ENCODE assay signal across 1 cellular context in the genomic region with DNA sequence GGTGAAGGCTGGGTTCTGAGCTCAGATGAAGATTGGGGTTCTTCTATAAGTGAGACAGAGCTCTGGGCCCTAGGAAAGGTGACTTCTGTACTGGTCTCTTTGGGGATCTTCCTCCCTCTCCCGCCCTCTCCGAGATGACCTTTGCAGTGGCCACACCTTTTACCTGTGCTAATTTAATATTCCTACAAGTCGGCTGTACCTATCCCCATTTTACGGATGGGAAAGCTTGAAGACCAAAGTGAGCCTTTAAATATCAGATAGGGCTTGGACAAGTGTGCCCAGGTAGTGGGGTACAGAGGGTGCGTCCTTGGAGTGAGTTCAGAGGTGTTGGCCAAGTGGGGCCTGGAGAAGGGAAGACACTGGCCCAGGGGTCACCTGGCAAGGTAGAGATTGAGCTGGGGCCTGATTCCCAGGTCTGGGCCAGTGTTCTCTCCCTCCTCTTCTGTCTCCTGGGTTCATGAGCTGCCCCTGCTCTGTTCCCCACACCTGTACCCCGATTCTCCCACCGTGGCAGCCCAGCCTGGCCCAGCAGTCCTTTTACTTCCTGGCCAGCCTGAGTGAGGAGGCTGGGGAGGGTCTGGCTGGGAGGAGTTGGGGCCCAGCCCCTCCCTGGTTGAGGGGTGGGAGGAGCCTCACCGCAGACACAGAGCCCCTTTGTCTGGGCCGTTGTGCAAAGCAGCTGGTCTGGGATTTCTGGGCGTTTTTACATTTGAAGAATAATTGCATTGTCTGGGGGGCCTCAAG.
TF ChIP-seq lines count a peak whose summit lies in the region.

No MANE protein-coding gene starts in this region.

TF ChIP-seq in HepG2, 621 proteins besides CTCF, POLR2A, EP300 and RAD21 (continued from another document and continues in another):
- TF ChIP-seq, protein P1, sequence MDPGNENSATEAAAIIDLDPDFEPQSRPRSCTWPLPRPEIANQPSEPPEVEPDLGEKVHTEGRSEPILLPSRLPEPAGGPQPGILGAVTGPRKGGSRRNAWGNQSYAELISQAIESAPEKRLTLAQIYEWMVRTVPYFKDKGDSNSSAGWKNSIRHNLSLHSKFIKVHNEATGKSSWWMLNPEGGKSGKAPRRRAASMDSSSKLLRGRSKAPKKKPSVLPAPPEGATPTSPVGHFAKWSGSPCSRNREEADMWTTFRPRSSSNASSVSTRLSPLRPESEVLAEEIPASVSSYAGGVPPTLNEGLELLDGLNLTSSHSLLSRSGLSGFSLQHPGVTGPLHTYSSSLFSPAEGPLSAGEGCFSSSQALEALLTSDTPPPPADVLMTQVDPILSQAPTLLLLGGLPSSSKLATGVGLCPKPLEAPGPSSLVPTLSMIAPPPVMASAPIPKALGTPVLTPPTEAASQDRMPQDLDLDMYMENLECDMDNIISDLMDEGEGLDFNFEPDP (CRISPR knock-in tag; conservative IDR thresholded peaks at IDR 0.05): no peak
- no peak for TF ChIP-seq XBP1 (CRISPR knock-in tag; IDR thresholded peaks at IDR 0.05)
- TF ChIP-seq ZNF7 (CRISPR knock-in tag; IDR thresholded peaks at IDR 0.05): 0 out of 2 replicates have a peak, but pooled peaks have one; percentile 14
- TF ChIP-seq ZNF121 (CRISPR knock-in tag; IDR thresholded peaks at IDR 0.05): no peak
- TF ChIP-seq MTF2 (CRISPR knock-in tag; IDR thresholded peaks at IDR 0.05; ENCODE audit: borderline replicate concordance): no peak
- no peak for TF ChIP-seq TGIF2 (CRISPR knock-in tag; IDR thresholded peaks at IDR 0.05)
- TF ChIP-seq, protein P2, sequence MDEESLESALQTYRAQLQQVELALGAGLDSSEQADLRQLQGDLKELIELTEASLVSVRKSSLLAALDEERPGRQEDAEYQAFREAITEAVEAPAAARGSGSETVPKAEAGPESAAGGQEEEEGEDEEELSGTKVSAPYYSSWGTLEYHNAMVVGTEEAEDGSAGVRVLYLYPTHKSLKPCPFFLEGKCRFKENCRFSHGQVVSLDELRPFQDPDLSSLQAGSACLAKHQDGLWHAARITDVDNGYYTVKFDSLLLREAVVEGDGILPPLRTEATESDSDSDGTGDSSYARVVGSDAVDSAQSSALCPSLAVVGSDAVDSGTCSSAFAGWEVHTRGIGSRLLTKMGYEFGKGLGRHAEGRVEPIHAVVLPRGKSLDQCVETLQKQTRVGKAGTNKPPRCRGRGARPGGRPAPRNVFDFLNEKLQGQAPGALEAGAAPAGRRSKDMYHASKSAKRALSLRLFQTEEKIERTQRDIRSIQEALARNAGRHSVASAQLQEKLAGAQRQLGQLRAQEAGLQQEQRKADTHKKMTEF (CRISPR knock-in tag; IDR thresholded peaks at IDR 0.05): peak; percentile 55; the same call in 1 of the 2 replicates
- TF ChIP-seq ZNF230 (CRISPR knock-in tag; IDR thresholded peaks at IDR 0.05): peak; percentile 32; the same call in 1 of the 2 replicates
- peak; percentile 82 for TF ChIP-seq ZNF629 (CRISPR knock-in tag; conservative IDR thresholded peaks at IDR 0.05)
- TF ChIP-seq, protein P3, sequence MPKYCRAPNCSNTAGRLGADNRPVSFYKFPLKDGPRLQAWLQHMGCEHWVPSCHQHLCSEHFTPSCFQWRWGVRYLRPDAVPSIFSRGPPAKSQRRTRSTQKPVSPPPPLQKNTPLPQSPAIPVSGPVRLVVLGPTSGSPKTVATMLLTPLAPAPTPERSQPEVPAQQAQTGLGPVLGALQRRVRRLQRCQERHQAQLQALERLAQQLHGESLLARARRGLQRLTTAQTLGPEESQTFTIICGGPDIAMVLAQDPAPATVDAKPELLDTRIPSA (CRISPR knock-in tag; IDR thresholded peaks at IDR 0.05; ENCODE audit: borderline replicate concordance): no peak
- TF ChIP-seq ZNF552 (CRISPR knock-in tag; IDR thresholded peaks at IDR 0.05; ENCODE audit: borderline replicate concordance): no peak
- TF ChIP-seq, protein P4, sequence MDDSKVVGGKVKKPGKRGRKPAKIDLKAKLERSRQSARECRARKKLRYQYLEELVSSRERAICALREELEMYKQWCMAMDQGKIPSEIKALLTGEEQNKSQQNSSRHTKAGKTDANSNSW (CRISPR knock-in tag; IDR thresholded peaks at IDR 0.05; ENCODE audit: borderline replicate concordance): no peak; the same call in 1 of the 2 replicates
- no peak for TF ChIP-seq BRCA1 (CRISPR knock-in tag; IDR thresholded peaks at IDR 0.05)
- 0 out of 2 replicates have a peak, but pooled peaks have one; percentile 46 for TF ChIP-seq KDM4B (CRISPR knock-in tag; IDR thresholded peaks at IDR 0.05)
- TF ChIP-seq ZNF724P (CRISPR knock-in tag; IDR thresholded peaks at IDR 0.05; ENCODE audit: borderline replicate concordance): 0 out of 2 replicates have a peak, but pooled peaks have one; percentile 63
- TF ChIP-seq, protein P5, sequence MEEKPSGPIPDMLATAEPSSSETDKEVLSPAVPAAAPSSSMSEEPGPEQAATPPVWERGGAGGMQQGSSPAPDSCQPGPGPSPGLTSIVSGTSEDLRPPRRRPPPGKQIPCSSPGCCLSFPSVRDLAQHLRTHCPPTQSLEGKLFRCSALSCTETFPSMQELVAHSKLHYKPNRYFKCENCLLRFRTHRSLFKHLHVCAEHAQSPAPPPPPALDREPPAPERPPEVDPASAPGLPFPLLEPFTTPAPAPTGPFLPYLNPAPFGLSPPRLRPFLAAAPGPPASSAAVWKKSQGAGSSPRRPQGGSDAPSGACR (CRISPR knock-in tag; IDR thresholded peaks at IDR 0.05): no peak
- TF ChIP-seq, protein P6, sequence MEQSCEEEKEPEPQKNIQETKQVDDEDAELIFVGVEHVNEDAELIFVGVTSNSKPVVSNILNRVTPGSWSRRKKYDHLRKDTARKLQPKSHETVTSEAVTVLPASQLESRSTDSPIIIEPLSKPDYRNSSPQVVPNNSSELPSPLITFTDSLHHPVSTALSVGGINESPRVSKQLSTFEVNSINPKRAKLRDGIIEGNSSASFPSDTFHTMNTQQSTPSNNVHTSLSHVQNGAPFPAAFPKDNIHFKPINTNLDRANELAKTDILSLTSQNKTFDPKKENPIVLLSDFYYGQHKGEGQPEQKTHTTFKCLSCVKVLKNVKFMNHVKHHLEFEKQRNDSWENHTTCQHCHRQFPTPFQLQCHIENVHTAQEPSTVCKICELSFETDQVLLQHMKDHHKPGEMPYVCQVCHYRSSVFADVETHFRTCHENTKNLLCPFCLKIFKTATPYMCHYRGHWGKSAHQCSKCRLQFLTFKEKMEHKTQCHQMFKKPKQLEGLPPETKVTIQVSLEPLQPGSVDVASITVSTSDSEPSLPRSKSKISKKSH (CRISPR knock-in tag; IDR thresholded peaks at IDR 0.05; ENCODE audit: borderline replicate concordance): 0 out of 2 replicates have a peak, but pooled peaks have one; percentile 48
- TF ChIP-seq, protein P7, sequence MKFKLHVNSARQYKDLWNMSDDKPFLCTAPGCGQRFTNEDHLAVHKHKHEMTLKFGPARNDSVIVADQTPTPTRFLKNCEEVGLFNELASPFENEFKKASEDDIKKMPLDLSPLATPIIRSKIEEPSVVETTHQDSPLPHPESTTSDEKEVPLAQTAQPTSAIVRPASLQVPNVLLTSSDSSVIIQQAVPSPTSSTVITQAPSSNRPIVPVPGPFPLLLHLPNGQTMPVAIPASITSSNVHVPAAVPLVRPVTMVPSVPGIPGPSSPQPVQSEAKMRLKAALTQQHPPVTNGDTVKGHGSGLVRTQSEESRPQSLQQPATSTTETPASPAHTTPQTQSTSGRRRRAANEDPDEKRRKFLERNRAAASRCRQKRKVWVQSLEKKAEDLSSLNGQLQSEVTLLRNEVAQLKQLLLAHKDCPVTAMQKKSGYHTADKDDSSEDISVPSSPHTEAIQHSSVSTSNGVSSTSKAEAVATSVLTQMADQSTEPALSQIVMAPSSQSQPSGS (CRISPR knock-in tag; IDR thresholded peaks at IDR 0.05): no peak; the same call in 1 of the 2 replicates
- TF ChIP-seq, protein P8, sequence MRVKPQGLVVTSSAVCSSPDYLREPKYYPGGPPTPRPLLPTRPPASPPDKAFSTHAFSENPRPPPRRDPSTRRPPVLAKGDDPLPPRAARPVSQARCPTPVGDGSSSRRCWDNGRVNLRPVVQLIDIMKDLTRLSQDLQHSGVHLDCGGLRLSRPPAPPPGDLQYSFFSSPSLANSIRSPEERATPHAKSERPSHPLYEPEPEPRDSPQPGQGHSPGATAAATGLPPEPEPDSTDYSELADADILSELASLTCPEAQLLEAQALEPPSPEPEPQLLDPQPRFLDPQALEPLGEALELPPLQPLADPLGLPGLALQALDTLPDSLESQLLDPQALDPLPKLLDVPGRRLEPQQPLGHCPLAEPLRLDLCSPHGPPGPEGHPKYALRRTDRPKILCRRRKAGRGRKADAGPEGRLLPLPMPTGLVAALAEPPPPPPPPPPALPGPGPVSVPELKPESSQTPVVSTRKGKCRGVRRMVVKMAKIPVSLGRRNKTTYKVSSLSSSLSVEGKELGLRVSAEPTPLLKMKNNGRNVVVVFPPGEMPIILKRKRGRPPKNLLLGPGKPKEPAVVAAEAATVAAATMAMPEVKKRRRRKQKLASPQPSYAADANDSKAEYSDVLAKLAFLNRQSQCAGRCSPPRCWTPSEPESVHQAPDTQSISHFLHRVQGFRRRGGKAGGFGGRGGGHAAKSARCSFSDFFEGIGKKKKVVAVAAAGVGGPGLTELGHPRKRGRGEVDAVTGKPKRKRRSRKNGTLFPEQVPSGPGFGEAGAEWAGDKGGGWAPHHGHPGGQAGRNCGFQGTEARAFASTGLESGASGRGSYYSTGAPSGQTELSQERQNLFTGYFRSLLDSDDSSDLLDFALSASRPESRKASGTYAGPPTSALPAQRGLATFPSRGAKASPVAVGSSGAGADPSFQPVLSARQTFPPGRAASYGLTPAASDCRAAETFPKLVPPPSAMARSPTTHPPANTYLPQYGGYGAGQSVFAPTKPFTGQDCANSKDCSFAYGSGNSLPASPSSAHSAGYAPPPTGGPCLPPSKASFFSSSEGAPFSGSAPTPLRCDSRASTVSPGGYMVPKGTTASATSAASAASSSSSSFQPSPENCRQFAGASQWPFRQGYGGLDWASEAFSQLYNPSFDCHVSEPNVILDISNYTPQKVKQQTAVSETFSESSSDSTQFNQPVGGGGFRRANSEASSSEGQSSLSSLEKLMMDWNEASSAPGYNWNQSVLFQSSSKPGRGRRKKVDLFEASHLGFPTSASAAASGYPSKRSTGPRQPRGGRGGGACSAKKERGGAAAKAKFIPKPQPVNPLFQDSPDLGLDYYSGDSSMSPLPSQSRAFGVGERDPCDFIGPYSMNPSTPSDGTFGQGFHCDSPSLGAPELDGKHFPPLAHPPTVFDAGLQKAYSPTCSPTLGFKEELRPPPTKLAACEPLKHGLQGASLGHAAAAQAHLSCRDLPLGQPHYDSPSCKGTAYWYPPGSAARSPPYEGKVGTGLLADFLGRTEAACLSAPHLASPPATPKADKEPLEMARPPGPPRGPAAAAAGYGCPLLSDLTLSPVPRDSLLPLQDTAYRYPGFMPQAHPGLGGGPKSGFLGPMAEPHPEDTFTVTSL (CRISPR knock-in tag; IDR thresholded peaks at IDR 0.05; ENCODE audit: borderline replicate concordance): no peak
- 0 out of 2 replicates have a peak, but pooled peaks have one; percentile 8 for TF ChIP-seq KDM1A (CRISPR knock-in tag; IDR thresholded peaks at IDR 0.05)
- TF ChIP-seq FLYWCH1 (CRISPR knock-in tag; IDR thresholded peaks at IDR 0.05): no peak
- TF ChIP-seq RXRA (CRISPR knock-in tag; IDR thresholded peaks at IDR 0.05): peak; percentile 56
- no peak for TF ChIP-seq RARA (CRISPR knock-in tag; IDR thresholded peaks at IDR 0.05)
- TF ChIP-seq ZZZ3 (CRISPR knock-in tag; IDR thresholded peaks at IDR 0.05; ENCODE audit: borderline replicate concordance): 0 out of 2 replicates have a peak, but pooled peaks have one; percentile 11
- TF ChIP-seq RBFOX2 (IDR thresholded peaks at IDR 0.05; ENCODE audit: low read depth, low read length): peak; percentile 58
- TF ChIP-seq GATAD2A (CRISPR knock-in tag; IDR thresholded peaks at IDR 0.05): peak; percentile 55
- TF ChIP-seq, protein P9, sequence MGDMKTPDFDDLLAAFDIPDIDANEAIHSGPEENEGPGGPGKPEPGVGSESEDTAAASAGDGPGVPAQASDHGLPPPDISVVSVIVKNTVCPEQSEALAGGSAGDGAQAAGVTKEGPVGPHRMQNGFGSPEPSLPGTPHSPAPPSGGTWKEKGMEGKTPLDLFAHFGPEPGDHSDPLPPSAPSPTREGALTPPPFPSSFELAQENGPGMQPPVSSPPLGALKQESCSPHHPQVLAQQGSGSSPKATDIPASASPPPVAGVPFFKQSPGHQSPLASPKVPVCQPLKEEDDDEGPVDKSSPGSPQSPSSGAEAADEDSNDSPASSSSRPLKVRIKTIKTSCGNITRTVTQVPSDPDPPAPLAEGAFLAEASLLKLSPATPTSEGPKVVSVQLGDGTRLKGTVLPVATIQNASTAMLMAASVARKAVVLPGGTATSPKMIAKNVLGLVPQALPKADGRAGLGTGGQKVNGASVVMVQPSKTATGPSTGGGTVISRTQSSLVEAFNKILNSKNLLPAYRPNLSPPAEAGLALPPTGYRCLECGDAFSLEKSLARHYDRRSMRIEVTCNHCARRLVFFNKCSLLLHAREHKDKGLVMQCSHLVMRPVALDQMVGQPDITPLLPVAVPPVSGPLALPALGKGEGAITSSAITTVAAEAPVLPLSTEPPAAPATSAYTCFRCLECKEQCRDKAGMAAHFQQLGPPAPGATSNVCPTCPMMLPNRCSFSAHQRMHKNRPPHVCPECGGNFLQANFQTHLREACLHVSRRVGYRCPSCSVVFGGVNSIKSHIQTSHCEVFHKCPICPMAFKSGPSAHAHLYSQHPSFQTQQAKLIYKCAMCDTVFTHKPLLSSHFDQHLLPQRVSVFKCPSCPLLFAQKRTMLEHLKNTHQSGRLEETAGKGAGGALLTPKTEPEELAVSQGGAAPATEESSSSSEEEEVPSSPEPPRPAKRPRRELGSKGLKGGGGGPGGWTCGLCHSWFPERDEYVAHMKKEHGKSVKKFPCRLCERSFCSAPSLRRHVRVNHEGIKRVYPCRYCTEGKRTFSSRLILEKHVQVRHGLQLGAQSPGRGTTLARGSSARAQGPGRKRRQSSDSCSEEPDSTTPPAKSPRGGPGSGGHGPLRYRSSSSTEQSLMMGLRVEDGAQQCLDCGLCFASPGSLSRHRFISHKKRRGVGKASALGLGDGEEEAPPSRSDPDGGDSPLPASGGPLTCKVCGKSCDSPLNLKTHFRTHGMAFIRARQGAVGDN (CRISPR knock-in tag; IDR thresholded peaks at IDR 0.05): peak; percentile 66
- TF ChIP-seq, protein P10, sequence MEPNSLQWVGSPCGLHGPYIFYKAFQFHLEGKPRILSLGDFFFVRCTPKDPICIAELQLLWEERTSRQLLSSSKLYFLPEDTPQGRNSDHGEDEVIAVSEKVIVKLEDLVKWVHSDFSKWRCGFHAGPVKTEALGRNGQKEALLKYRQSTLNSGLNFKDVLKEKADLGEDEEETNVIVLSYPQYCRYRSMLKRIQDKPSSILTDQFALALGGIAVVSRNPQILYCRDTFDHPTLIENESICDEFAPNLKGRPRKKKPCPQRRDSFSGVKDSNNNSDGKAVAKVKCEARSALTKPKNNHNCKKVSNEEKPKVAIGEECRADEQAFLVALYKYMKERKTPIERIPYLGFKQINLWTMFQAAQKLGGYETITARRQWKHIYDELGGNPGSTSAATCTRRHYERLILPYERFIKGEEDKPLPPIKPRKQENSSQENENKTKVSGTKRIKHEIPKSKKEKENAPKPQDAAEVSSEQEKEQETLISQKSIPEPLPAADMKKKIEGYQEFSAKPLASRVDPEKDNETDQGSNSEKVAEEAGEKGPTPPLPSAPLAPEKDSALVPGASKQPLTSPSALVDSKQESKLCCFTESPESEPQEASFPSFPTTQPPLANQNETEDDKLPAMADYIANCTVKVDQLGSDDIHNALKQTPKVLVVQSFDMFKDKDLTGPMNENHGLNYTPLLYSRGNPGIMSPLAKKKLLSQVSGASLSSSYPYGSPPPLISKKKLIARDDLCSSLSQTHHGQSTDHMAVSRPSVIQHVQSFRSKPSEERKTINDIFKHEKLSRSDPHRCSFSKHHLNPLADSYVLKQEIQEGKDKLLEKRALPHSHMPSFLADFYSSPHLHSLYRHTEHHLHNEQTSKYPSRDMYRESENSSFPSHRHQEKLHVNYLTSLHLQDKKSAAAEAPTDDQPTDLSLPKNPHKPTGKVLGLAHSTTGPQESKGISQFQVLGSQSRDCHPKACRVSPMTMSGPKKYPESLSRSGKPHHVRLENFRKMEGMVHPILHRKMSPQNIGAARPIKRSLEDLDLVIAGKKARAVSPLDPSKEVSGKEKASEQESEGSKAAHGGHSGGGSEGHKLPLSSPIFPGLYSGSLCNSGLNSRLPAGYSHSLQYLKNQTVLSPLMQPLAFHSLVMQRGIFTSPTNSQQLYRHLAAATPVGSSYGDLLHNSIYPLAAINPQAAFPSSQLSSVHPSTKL (CRISPR knock-in tag; IDR thresholded peaks at IDR 0.05): peak; percentile 42
- no peak; the same call in 1 of the 2 replicates for TF ChIP-seq ZNF556 (CRISPR knock-in tag; IDR thresholded peaks at IDR 0.05; ENCODE audit: borderline replicate concordance)
